ENCODE assay signal across 9 cellular contexts in the genomic region with DNA sequence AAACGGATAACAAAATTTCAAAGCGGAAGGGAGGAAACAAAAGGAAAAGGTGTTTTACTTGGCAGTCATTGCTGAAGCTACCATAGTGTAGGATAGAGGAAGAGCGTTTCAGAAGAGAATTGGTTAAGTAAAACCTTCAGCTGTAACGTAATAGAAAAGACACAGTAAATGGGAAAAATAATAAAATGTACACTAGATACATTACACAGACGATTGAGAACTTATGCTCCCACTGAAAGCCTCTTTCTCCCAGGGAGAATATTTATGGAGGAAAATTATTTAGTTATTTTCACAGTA.
DNase-seq lines count a peak whose midpoint lies in the region; ATAC-seq and TF ChIP-seq lines count a peak whose summit lies in the region.
"Had no signal": no experiment of that assay in that cellular context is flagged by ENCODE, and none has a peak within 500 bp of the region (broad histone marks: within the 10 kb centered on the region; RNA-seq: fewer than 3 reads in every experiment).

No MANE protein-coding gene starts in this region.

- no peak overlapping the region for H3K9ac ChIP-seq in neural cell (ENCODE audit: low read length)

- TF ChIP-seq CTCF in breast epithelium (IDR thresholded peaks at IDR 0.05) (no peak), neural cell (IDR thresholded peaks at IDR 0.05; ENCODE audit: poor library complexity, severe bottlenecking) (no peak)

- no peak overlapping the region for H3K4me2 ChIP-seq in neural cell (ENCODE audit: low read length)

- H3K4me1 ChIP-seq in CD4-positive, CD25-positive, alpha-beta regulatory T cell (ENCODE audit: control insufficient read depth, insufficient read depth, low read length, poor library complexity, severe bottlenecking), result peaks cover 32% of the 10 kb centered on the region
- no peaks in the 10 kb centered on the region for H3K4me1 ChIP-seq in breast epithelium

- no peak overlapping the region for H3K27ac ChIP-seq in CD4-positive, CD25-positive, alpha-beta regulatory T cell (ENCODE audit: insufficient read depth, low read length, poor library complexity, severe bottlenecking)
- peak overlapping the region in 1 of 2 donors; percentile 86 for H3K27ac ChIP-seq in breast epithelium
- H3K27ac ChIP-seq in neural cell (ENCODE audit: low read length), result no peak overlapping the region

- no peaks in the 10 kb centered on the region for H4K20me1 ChIP-seq in neural cell (ENCODE audit: insufficient read depth)

- intact Hi-C loops in breast epithelium (cut with DNase I; ENCODE audit: low total_unique reads), result no loop called here

- no peaks in the 10 kb centered on the region for H3K9me2 ChIP-seq in neural cell (ENCODE audit: insufficient read depth, low read length)

- peaks cover 64% of the 10 kb centered on the region for H3K27me3 Mint-ChIP-seq in CD4-positive, CD25-positive, alpha-beta regulatory T cell

- H3K9me3 ChIP-seq in CD4-positive, CD25-positive, alpha-beta regulatory T cell (ENCODE audit: control insufficient read depth in 2 of 2, low read length in 2 of 2), result no peaks in the 10 kb centered on the region
- H3K9me3 ChIP-seq in MG63 (no peaks in the 10 kb centered on the region), breast epithelium (no peaks in the 10 kb centered on the region), neural cell (ENCODE audit: low read length) (no peaks in the 10 kb centered on the region)

- H3K79me2 ChIP-seq in neural cell (replicated peaks; ENCODE audit: insufficient read depth, low read length), result no peaks in the 10 kb centered on the region

- H2AFZ ChIP-seq in neural cell (ENCODE audit: low read depth, low read length), result no peak overlapping the region

- H3K4me3 Mint-ChIP-seq in CD4-positive, CD25-positive, alpha-beta regulatory T cell, result peak overlapping the region; percentile 86 to 96 (median 96)

- TF ChIP-seq EP300 in neural cell (conservative IDR thresholded peaks at IDR 0.05; ENCODE audit: poor library complexity, severe bottlenecking), result no peak

- peaks cover 0 to 1% (median 0%) of the 10 kb centered on the region in 7 donors for H3K9me3 Mint-ChIP-seq in CD4-positive, CD25-positive, alpha-beta regulatory T cell

- no peak for ATAC-seq in CD4-positive, CD25-positive, alpha-beta regulatory T cell (ENCODE audit: low read depth in 2 of 2)
- ATAC-seq in HG02623 (IDR thresholded peaks at IDR 0.05; ENCODE audit: unreplicated experiment), result no peak

- peaks cover 18% of the 10 kb centered on the region for H3K27me3 ChIP-seq in CD4-positive, CD25-positive, alpha-beta regulatory T cell (ENCODE audit: control insufficient read depth, insufficient read depth, low read length)
- H3K27me3 ChIP-seq in MG63 (no peaks in the 10 kb centered on the region; the same call in 1 of the 2 replicates), breast epithelium (no peaks in the 10 kb centered on the region), neural cell (ENCODE audit: insufficient read depth, low read depth, low read length) (peaks cover 82% of the 10 kb centered on the region)

- no peaks in the 10 kb centered on the region for H3F3A ChIP-seq in neural cell (ENCODE audit: insufficient read depth, low read length, poor library complexity, severe bottlenecking)

- no peak for TF ChIP-seq POLR2A in breast epithelium (IDR thresholded peaks at IDR 0.05)

- no peaks in the 10 kb centered on the region for H3K36me3 Mint-ChIP-seq in CD4-positive, CD25-positive, alpha-beta regulatory T cell

- H3K4me1 Mint-ChIP-seq in CD4-positive, CD25-positive, alpha-beta regulatory T cell, result peaks cover 10 to 35% (median 25%) of the 10 kb centered on the region in 4 donors

- peak overlapping the region in 2 of 3 donors; percentile 91 to 93 for H3K27ac Mint-ChIP-seq in CD4-positive, CD25-positive, alpha-beta regulatory T cell

- H3K4me3 ChIP-seq in CD4-positive, CD25-positive, alpha-beta regulatory T cell (ENCODE audit: low read depth, low read length), result peak overlapping the region; percentile 95
- H3K4me3 ChIP-seq in MG63 (peak overlapping the region; percentile 70), breast epithelium (peak overlapping the region; percentile 59 to 80 (median 77)), neural cell (ENCODE audit: low read length) (peak overlapping the region; percentile 59)

- no peaks in the 10 kb centered on the region for H3K36me3 ChIP-seq in CD4-positive, CD25-positive, alpha-beta regulatory T cell (ENCODE audit: control insufficient read depth, insufficient read depth, low read length)
- H3K36me3 ChIP-seq in MG63 (no peaks in the 10 kb centered on the region), breast epithelium (no peaks in the 10 kb centered on the region), neural cell (ENCODE audit: insufficient read depth, low read length) (no peaks in the 10 kb centered on the region)

- no peak for DNase-seq in CD4-positive, CD25-positive, alpha-beta regulatory T cell
- DNase-seq in MG63, result no peak
- no peak for DNase-seq in breast epithelium (ENCODE audit: low spot score in 2 of 2)
- no peak for DNase-seq in activated CD4-positive, CD25-positive, alpha-beta regulatory T cell (lab: John Stamatoyannopoulos, UW)
- DNase-seq in DMS79 treated with DMSO at 0.1 percent for 48 hours (lab: John Stamatoyannopoulos, UW), result no peak
- no peak for DNase-seq in NCI-H1105 (lab: John Stamatoyannopoulos, UW)
- DNase-seq: Karpas-422 had no signal

- TF ChIP-seq RAD21 in neural cell (conservative IDR thresholded peaks at IDR 0.05), result no peak

TF ChIP-seq in neural cell, 6 proteins besides CTCF, POLR2A, EP300 and RAD21:
- no peak for TF ChIP-seq SMC3 (conservative IDR thresholded peaks at IDR 0.05; ENCODE audit: poor library complexity)
- no peak for TF ChIP-seq MXI1 (conservative IDR thresholded peaks at IDR 0.05; ENCODE audit: poor library complexity, severe bottlenecking)
- TF ChIP-seq, protein P1, sequence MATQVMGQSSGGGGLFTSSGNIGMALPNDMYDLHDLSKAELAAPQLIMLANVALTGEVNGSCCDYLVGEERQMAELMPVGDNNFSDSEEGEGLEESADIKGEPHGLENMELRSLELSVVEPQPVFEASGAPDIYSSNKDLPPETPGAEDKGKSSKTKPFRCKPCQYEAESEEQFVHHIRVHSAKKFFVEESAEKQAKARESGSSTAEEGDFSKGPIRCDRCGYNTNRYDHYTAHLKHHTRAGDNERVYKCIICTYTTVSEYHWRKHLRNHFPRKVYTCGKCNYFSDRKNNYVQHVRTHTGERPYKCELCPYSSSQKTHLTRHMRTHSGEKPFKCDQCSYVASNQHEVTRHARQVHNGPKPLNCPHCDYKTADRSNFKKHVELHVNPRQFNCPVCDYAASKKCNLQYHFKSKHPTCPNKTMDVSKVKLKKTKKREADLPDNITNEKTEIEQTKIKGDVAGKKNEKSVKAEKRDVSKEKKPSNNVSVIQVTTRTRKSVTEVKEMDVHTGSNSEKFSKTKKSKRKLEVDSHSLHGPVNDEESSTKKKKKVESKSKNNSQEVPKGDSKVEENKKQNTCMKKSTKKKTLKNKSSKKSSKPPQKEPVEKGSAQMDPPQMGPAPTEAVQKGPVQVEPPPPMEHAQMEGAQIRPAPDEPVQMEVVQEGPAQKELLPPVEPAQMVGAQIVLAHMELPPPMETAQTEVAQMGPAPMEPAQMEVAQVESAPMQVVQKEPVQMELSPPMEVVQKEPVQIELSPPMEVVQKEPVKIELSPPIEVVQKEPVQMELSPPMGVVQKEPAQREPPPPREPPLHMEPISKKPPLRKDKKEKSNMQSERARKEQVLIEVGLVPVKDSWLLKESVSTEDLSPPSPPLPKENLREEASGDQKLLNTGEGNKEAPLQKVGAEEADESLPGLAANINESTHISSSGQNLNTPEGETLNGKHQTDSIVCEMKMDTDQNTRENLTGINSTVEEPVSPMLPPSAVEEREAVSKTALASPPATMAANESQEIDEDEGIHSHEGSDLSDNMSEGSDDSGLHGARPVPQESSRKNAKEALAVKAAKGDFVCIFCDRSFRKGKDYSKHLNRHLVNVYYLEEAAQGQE (IDR thresholded peaks at IDR 0.05; ENCODE audit: borderline replicate concordance), result no peak
- no peak for TF ChIP-seq POLR2AphosphoS5 (IDR thresholded peaks at IDR 0.05)
- TF ChIP-seq EZH2 (IDR thresholded peaks at IDR 0.05; ENCODE audit: borderline replicate concordance, insufficient read depth, low read length, poor library complexity, severe bottlenecking), result no peak
- TF ChIP-seq TAF1 (IDR thresholded peaks at IDR 0.05; ENCODE audit: low read depth), result no peak
